ENCODE assay signal across 1 cellular context in genomic region chr2:69381337-69381737, GRCh38.
TF ChIP-seq lines count a peak whose summit lies in the region.

No MANE protein-coding gene starts in this region.

TF ChIP-seq in K562, 482 proteins besides CTCF, POLR2A, EP300 and RAD21 (continued from another document and continues in another):
- TF ChIP-seq ZNF76 (CRISPR knock-in tag; IDR thresholded peaks at IDR 0.05; ENCODE audit: borderline replicate concordance) (no peak), MEF2A (IDR thresholded peaks at IDR 0.05; ENCODE audit: control insufficient read depth, low read depth, low read length) (0 out of 2 replicates have a peak, but pooled peaks have one; percentile 16), ZNF316 (IDR thresholded peaks at IDR 0.05) (peak; percentile 94), CHD2 (IDR thresholded peaks at IDR 0.05; ENCODE audit: low read depth, low read length) (no peak), ZNF12 (CRISPR knock-in tag; IDR thresholded peaks at IDR 0.05) (no peak), ZNF431 (CRISPR knock-in tag; IDR thresholded peaks at IDR 0.05) (no peak), JUN (IDR thresholded peaks at IDR 0.05; ENCODE audit: borderline replicate concordance, low read depth, low read length) (peak; percentile 92), JUN (CRISPR knock-in tag; IDR thresholded peaks at IDR 0.05; ENCODE audit: borderline replicate concordance) (no peak), ZNF778 (CRISPR knock-in tag; IDR thresholded peaks at IDR 0.05) (no peak), ARID3B (CRISPR knock-in tag; IDR thresholded peaks at IDR 0.05; ENCODE audit: borderline replicate concordance) (no peak), FOSL1 (tag; conservative IDR thresholded peaks at IDR 0.05) (peak; percentile 90), SMARCA4 (IDR thresholded peaks at IDR 0.05) (peak; percentile 95), ZNF740 (CRISPR knock-in tag; IDR thresholded peaks at IDR 0.05) (no peak), ZNF740 (tag; IDR thresholded peaks at IDR 0.05) (no peak), CC2D1A (IDR thresholded peaks at IDR 0.05) (no peak), SOX6 (IDR thresholded peaks at IDR 0.05) (peak; percentile 36; the same call in 1 of the 2 replicates), BMI1 (IDR thresholded peaks at IDR 0.05; ENCODE audit: low read length) (no peak), PRMT5 (CRISPR knock-in tag; IDR thresholded peaks at IDR 0.05) (no peak), ZNF184 (CRISPR knock-in tag; IDR thresholded peaks at IDR 0.05) (no peak), SRSF9 (IDR thresholded peaks at IDR 0.05; ENCODE audit: borderline replicate concordance, low read depth, low read length) (no peak), CEBPB (tag; IDR thresholded peaks at IDR 0.05) (no peak), RNF2 (IDR thresholded peaks at IDR 0.05) (no peak), BCL6 (CRISPR knock-in tag; IDR thresholded peaks at IDR 0.05) (no peak), GABPA (tag; conservative IDR thresholded peaks at IDR 0.05; ENCODE audit: low read depth) (no peak), FOXA1 (IDR thresholded peaks at IDR 0.05; ENCODE audit: borderline replicate concordance) (no peak), TEAD1 (CRISPR knock-in tag; IDR thresholded peaks at IDR 0.05) (no peak), ZNF165 (CRISPR knock-in tag; IDR thresholded peaks at IDR 0.05; ENCODE audit: borderline replicate concordance) (no peak), ZNF436 (CRISPR knock-in tag; IDR thresholded peaks at IDR 0.05) (no peak), ATF1 (CRISPR knock-in tag; IDR thresholded peaks at IDR 0.05) (no peak), ATF1 (tag; IDR thresholded peaks at IDR 0.05) (0 out of 2 replicates have a peak, but pooled peaks have one; percentile 28), ZNF668 (CRISPR knock-in tag; IDR thresholded peaks at IDR 0.05) (no peak), PBX2 (CRISPR knock-in tag; IDR thresholded peaks at IDR 0.05; ENCODE audit: low read depth) (no peak), PBX2 (tag; conservative IDR thresholded peaks at IDR 0.05; ENCODE audit: low read depth) (peak; percentile 21; the same call in 1 of the 2 replicates), ASH1L (IDR thresholded peaks at IDR 0.05; ENCODE audit: borderline replicate concordance, low read depth, partially characterized antibody) (no peak), TBP (optimal IDR thresholded peaks at IDR 0.05; ENCODE audit: low read depth, low read length) (no peak), KLF16 (IDR thresholded peaks at IDR 0.05) (0 out of 2 replicates have a peak, but pooled peaks have one; percentile 20), ELF1 (tag; IDR thresholded peaks at IDR 0.05) (no peak), SREBF1 (IDR thresholded peaks at IDR 0.05; ENCODE audit: borderline replicate concordance, low read depth, low read length) (no peak), ZBTB26 (CRISPR knock-in tag; IDR thresholded peaks at IDR 0.05) (no peak), MTA2 (IDR thresholded peaks at IDR 0.05; ENCODE audit: low read depth) (0 out of 2 replicates have a peak, but pooled peaks have one; percentile 1), NR1H2 (CRISPR knock-in tag; IDR thresholded peaks at IDR 0.05) (no peak), PHB2 (IDR thresholded peaks at IDR 0.05; ENCODE audit: low read depth) (no peak), TAF7 (tag; IDR thresholded peaks at IDR 0.05) (no peak), POLR2B (IDR thresholded peaks at IDR 0.05; ENCODE audit: low read depth, partially characterized antibody) (no peak), ARNT (IDR thresholded peaks at IDR 0.05) (peak in 1 of 2 experiments; percentile 68; a peak in 1 of 4 replicates)
- TF ChIP-seq, protein P1, sequence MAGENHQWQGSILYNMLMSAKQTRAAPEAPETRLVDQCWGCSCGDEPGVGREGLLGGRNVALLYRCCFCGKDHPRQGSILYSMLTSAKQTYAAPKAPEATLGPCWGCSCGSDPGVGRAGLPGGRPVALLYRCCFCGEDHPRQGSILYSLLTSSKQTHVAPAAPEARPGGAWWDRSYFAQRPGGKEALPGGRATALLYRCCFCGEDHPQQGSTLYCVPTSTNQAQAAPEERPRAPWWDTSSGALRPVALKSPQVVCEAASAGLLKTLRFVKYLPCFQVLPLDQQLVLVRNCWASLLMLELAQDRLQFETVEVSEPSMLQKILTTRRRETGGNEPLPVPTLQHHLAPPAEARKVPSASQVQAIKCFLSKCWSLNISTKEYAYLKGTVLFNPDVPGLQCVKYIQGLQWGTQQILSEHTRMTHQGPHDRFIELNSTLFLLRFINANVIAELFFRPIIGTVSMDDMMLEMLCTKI (IDR thresholded peaks at IDR 0.05; ENCODE audit: partially characterized antibody): no peak
- TF ChIP-seq, protein P2, sequence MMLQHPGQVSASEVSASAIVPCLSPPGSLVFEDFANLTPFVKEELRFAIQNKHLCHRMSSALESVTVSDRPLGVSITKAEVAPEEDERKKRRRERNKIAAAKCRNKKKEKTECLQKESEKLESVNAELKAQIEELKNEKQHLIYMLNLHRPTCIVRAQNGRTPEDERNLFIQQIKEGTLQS (IDR thresholded peaks at IDR 0.05): peak; percentile 97
- TF ChIP-seq, protein P2 (CRISPR knock-in tag; conservative IDR thresholded peaks at IDR 0.05): peak; percentile 89; the same call in 1 of the 2 replicates
- TF ChIP-seq, protein P3, sequence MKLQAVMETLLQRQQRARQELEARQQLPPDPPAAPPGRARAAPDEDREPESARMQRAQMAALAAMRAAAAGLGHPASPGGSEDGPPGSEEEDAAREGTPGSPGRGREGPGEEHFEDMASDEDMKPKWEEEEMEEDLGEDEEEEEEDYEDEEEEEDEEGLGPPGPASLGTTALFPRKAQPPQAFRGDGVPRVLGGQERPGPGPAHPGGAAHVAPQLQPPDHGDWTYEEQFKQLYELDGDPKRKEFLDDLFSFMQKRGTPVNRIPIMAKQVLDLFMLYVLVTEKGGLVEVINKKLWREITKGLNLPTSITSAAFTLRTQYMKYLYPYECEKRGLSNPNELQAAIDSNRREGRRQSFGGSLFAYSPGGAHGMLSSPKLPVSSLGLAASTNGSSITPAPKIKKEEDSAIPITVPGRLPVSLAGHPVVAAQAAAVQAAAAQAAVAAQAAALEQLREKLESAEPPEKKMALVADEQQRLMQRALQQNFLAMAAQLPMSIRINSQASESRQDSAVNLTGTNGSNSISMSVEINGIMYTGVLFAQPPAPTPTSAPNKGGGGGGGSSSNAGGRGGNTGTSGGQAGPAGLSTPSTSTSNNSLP (IDR thresholded peaks at IDR 0.05; ENCODE audit: borderline replicate concordance, low read depth, low read length): peak; percentile 94
- TF ChIP-seq, protein P4, sequence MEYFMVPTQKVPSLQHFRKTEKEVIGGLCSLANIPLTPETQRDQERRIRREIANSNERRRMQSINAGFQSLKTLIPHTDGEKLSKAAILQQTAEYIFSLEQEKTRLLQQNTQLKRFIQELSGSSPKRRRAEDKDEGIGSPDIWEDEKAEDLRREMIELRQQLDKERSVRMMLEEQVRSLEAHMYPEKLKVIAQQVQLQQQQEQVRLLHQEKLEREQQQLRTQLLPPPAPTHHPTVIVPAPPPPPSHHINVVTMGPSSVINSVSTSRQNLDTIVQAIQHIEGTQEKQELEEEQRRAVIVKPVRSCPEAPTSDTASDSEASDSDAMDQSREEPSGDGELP (CRISPR knock-in tag; IDR thresholded peaks at IDR 0.05; ENCODE audit: borderline replicate concordance): no peak
- TF ChIP-seq, protein P5, sequence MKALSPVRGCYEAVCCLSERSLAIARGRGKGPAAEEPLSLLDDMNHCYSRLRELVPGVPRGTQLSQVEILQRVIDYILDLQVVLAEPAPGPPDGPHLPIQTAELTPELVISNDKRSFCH (CRISPR knock-in tag; IDR thresholded peaks at IDR 0.05): no peak
- TF ChIP-seq, protein P5 (tag; IDR thresholded peaks at IDR 0.05): no peak
- TF ChIP-seq, protein P6, sequence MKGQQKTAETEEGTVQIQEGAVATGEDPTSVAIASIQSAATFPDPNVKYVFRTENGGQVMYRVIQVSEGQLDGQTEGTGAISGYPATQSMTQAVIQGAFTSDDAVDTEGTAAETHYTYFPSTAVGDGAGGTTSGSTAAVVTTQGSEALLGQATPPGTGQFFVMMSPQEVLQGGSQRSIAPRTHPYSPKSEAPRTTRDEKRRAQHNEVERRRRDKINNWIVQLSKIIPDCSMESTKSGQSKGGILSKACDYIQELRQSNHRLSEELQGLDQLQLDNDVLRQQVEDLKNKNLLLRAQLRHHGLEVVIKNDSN (CRISPR knock-in tag; IDR thresholded peaks at IDR 0.05): no peak
- TF ChIP-seq, protein P7, sequence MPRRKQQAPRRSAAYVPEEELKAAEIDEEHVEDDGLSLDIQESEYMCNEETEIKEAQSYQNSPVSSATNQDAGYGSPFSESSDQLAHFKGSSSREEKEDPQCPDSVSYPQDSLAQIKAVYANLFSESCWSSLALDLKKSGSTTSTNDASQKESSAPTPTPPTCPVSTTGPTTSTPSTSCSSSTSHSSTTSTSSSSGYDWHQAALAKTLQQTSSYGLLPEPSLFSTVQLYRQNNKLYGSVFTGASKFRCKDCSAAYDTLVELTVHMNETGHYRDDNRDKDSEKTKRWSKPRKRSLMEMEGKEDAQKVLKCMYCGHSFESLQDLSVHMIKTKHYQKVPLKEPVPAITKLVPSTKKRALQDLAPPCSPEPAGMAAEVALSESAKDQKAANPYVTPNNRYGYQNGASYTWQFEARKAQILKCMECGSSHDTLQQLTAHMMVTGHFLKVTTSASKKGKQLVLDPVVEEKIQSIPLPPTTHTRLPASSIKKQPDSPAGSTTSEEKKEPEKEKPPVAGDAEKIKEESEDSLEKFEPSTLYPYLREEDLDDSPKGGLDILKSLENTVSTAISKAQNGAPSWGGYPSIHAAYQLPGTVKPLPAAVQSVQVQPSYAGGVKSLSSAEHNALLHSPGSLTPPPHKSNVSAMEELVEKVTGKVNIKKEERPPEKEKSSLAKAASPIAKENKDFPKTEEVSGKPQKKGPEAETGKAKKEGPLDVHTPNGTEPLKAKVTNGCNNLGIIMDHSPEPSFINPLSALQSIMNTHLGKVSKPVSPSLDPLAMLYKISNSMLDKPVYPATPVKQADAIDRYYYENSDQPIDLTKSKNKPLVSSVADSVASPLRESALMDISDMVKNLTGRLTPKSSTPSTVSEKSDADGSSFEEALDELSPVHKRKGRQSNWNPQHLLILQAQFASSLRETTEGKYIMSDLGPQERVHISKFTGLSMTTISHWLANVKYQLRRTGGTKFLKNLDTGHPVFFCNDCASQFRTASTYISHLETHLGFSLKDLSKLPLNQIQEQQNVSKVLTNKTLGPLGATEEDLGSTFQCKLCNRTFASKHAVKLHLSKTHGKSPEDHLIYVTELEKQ (CRISPR knock-in tag; IDR thresholded peaks at IDR 0.05): no peak
